In the genomic region with DNA sequence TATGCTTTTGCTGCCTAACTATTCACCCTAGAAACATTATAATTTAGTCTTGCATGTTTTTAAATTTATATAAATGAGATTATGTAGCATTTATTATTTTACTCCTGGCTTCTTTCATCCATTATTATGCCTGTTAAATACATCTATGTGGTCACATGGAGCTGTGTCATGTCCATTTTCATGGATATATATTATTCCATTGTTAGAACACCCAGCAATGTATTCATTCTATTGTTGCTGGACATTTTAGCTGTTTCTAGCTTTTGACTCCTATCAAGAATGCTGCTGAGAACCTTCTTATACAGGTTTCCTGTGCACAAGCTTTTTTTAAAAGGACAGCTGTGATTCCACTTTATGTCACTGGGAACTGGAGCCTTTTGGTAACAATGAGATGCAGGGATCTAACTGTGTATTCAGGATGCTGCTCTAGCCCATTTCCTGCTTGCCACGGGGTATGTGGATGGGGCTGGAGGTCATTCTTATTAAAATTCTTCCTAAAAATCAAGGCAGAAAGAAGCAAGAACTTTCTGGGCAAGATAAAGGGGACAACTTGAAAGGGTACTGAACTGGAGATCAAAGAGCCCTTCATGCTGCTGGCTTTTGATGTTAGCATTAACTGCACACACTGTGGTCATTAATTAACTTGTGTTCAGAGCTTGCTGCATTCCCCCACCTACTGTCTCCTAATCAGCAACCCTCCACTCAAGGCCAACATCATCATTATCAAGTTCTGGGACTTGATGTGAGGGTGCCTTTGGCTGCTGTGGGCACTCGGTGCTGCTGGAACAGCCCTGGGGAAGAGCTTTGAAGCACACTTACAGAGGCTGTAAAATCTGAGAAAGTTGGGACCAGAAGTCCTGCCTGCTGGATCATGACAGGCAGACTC, we compare ENCODE assay signal across 1 cellular context.
TF ChIP-seq lines count a peak whose summit lies in the region.

No MANE protein-coding gene starts in this region.

TF ChIP-seq in HepG2, 621 proteins besides CTCF, POLR2A, EP300 and RAD21 (continued from another document and continues in another):
- TF ChIP-seq, protein P1, sequence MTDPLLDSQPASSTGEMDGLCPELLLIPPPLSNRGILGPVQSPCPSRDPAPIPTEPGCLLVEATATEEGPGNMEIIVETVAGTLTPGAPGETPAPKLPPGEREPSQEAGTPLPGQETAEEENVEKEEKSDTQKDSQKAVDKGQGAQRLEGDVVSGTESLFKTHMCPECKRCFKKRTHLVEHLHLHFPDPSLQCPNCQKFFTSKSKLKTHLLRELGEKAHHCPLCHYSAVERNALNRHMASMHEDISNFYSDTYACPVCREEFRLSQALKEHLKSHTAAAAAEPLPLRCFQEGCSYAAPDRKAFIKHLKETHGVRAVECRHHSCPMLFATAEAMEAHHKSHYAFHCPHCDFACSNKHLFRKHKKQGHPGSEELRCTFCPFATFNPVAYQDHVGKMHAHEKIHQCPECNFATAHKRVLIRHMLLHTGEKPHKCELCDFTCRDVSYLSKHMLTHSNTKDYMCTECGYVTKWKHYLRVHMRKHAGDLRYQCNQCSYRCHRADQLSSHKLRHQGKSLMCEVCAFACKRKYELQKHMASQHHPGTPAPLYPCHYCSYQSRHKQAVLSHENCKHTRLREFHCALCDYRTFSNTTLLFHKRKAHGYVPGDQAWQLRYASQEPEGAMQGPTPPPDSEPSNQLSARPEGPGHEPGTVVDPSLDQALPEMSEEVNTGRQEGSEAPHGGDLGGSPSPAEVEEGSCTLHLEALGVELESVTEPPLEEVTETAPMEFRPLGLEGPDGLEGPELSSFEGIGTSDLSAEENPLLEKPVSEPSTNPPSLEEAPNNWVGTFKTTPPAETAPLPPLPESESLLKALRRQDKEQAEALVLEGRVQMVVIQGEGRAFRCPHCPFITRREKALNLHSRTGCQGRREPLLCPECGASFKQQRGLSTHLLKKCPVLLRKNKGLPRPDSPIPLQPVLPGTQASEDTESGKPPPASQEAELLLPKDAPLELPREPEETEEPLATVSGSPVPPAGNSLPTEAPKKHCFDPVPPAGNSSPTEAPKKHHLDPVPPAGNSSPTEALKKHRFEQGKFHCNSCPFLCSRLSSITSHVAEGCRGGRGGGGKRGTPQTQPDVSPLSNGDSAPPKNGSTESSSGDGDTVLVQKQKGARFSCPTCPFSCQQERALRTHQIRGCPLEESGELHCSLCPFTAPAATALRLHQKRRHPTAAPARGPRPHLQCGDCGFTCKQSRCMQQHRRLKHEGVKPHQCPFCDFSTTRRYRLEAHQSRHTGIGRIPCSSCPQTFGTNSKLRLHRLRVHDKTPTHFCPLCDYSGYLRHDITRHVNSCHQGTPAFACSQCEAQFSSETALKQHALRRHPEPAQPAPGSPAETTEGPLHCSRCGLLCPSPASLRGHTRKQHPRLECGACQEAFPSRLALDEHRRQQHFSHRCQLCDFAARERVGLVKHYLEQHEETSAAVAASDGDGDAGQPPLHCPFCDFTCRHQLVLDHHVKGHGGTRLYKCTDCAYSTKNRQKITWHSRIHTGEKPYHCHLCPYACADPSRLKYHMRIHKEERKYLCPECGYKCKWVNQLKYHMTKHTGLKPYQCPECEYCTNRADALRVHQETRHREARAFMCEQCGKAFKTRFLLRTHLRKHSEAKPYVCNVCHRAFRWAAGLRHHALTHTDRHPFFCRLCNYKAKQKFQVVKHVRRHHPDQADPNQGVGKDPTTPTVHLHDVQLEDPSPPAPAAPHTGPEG (CRISPR knock-in tag; IDR thresholded peaks at IDR 0.05) = no peak; the same call in 1 of the 2 replicates
- TF ChIP-seq, protein P2, sequence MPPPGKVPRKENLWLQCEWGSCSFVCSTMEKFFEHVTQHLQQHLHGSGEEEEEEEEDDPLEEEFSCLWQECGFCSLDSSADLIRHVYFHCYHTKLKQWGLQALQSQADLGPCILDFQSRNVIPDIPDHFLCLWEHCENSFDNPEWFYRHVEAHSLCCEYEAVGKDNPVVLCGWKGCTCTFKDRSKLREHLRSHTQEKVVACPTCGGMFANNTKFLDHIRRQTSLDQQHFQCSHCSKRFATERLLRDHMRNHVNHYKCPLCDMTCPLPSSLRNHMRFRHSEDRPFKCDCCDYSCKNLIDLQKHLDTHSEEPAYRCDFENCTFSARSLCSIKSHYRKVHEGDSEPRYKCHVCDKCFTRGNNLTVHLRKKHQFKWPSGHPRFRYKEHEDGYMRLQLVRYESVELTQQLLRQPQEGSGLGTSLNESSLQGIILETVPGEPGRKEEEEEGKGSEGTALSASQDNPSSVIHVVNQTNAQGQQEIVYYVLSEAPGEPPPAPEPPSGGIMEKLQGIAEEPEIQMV (CRISPR knock-in tag; IDR thresholded peaks at IDR 0.05; ENCODE audit: low read depth) = 0 out of 2 replicates have a peak, but pooled peaks have one; percentile 36
- 0 out of 2 replicates have a peak, but pooled peaks have one; percentile 50 for TF ChIP-seq MYNN (CRISPR knock-in tag; IDR thresholded peaks at IDR 0.05; ENCODE audit: low read depth)
- TF ChIP-seq ZNF788 (CRISPR knock-in tag; IDR thresholded peaks at IDR 0.05; ENCODE audit: borderline replicate concordance) = peak; percentile 76; the same call in 1 of the 2 replicates
- TF ChIP-seq ELF1 (CRISPR knock-in tag; IDR thresholded peaks at IDR 0.05) = peak; percentile 56
- TF ChIP-seq ETV6 (CRISPR knock-in tag; conservative IDR thresholded peaks at IDR 0.05) = 0 out of 2 replicates have a peak, but pooled peaks have one; percentile 39
- 0 out of 2 replicates have a peak, but pooled peaks have one; percentile 41 for TF ChIP-seq SMAD1 (CRISPR knock-in tag; IDR thresholded peaks at IDR 0.05; ENCODE audit: borderline replicate concordance, low read depth)
- peak; percentile 77 for TF ChIP-seq POLR2AphosphoS5 (IDR thresholded peaks at IDR 0.05; ENCODE audit: low read depth, low read length)
- TF ChIP-seq, protein P3, sequence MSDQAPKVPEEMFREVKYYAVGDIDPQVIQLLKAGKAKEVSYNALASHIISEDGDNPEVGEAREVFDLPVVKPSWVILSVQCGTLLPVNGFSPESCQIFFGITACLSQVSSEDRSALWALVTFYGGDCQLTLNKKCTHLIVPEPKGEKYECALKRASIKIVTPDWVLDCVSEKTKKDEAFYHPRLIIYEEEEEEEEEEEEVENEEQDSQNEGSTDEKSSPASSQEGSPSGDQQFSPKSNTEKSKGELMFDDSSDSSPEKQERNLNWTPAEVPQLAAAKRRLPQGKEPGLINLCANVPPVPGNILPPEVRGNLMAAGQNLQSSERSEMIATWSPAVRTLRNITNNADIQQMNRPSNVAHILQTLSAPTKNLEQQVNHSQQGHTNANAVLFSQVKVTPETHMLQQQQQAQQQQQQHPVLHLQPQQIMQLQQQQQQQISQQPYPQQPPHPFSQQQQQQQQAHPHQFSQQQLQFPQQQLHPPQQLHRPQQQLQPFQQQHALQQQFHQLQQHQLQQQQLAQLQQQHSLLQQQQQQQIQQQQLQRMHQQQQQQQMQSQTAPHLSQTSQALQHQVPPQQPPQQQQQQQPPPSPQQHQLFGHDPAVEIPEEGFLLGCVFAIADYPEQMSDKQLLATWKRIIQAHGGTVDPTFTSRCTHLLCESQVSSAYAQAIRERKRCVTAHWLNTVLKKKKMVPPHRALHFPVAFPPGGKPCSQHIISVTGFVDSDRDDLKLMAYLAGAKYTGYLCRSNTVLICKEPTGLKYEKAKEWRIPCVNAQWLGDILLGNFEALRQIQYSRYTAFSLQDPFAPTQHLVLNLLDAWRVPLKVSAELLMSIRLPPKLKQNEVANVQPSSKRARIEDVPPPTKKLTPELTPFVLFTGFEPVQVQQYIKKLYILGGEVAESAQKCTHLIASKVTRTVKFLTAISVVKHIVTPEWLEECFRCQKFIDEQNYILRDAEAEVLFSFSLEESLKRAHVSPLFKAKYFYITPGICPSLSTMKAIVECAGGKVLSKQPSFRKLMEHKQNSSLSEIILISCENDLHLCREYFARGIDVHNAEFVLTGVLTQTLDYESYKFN (CRISPR knock-in tag; conservative IDR thresholded peaks at IDR 0.05) = peak; percentile 98
- TF ChIP-seq, protein P4, sequence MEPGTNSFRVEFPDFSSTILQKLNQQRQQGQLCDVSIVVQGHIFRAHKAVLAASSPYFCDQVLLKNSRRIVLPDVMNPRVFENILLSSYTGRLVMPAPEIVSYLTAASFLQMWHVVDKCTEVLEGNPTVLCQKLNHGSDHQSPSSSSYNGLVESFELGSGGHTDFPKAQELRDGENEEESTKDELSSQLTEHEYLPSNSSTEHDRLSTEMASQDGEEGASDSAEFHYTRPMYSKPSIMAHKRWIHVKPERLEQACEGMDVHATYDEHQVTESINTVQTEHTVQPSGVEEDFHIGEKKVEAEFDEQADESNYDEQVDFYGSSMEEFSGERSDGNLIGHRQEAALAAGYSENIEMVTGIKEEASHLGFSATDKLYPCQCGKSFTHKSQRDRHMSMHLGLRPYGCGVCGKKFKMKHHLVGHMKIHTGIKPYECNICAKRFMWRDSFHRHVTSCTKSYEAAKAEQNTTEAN (CRISPR knock-in tag; conservative IDR thresholded peaks at IDR 0.05) = peak; percentile 76; the same call in 1 of the 2 replicates
- no peak for TF ChIP-seq ZFP41 (CRISPR knock-in tag; IDR thresholded peaks at IDR 0.05; ENCODE audit: borderline replicate concordance)
- peak; percentile 96 for TF ChIP-seq TEAD3 (CRISPR knock-in tag; optimal IDR thresholded peaks at IDR 0.05; ENCODE audit: borderline replicate concordance)
- TF ChIP-seq, protein P5, sequence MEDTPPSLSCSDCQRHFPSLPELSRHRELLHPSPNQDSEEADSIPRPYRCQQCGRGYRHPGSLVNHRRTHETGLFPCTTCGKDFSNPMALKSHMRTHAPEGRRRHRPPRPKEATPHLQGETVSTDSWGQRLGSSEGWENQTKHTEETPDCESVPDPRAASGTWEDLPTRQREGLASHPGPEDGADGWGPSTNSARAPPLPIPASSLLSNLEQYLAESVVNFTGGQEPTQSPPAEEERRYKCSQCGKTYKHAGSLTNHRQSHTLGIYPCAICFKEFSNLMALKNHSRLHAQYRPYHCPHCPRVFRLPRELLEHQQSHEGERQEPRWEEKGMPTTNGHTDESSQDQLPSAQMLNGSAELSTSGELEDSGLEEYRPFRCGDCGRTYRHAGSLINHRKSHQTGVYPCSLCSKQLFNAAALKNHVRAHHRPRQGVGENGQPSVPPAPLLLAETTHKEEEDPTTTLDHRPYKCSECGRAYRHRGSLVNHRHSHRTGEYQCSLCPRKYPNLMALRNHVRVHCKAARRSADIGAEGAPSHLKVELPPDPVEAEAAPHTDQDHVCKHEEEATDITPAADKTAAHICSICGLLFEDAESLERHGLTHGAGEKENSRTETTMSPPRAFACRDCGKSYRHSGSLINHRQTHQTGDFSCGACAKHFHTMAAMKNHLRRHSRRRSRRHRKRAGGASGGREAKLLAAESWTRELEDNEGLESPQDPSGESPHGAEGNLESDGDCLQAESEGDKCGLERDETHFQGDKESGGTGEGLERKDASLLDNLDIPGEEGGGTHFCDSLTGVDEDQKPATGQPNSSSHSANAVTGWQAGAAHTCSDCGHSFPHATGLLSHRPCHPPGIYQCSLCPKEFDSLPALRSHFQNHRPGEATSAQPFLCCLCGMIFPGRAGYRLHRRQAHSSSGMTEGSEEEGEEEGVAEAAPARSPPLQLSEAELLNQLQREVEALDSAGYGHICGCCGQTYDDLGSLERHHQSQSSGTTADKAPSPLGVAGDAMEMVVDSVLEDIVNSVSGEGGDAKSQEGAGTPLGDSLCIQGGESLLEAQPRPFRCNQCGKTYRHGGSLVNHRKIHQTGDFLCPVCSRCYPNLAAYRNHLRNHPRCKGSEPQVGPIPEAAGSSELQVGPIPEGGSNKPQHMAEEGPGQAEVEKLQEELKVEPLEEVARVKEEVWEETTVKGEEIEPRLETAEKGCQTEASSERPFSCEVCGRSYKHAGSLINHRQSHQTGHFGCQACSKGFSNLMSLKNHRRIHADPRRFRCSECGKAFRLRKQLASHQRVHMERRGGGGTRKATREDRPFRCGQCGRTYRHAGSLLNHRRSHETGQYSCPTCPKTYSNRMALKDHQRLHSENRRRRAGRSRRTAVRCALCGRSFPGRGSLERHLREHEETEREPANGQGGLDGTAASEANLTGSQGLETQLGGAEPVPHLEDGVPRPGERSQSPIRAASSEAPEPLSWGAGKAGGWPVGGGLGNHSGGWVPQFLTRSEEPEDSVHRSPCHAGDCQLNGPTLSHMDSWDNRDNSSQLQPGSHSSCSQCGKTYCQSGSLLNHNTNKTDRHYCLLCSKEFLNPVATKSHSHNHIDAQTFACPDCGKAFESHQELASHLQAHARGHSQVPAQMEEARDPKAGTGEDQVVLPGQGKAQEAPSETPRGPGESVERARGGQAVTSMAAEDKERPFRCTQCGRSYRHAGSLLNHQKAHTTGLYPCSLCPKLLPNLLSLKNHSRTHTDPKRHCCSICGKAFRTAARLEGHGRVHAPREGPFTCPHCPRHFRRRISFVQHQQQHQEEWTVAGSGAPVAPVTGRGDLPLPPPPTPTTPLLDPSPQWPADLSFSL (CRISPR knock-in tag; IDR thresholded peaks at IDR 0.05) = no peak; the same call in 1 of the 2 replicates
- peak; percentile 87; the same call in 1 of the 2 replicates for TF ChIP-seq SATB2 (CRISPR knock-in tag; IDR thresholded peaks at IDR 0.05)
- TF ChIP-seq RBM22 (optimal IDR thresholded peaks at IDR 0.05; ENCODE audit: low read length) = peak; percentile 40
- TF ChIP-seq CBFB (CRISPR knock-in tag; IDR thresholded peaks at IDR 0.05) = peak; percentile 97
- TF ChIP-seq, protein P6, sequence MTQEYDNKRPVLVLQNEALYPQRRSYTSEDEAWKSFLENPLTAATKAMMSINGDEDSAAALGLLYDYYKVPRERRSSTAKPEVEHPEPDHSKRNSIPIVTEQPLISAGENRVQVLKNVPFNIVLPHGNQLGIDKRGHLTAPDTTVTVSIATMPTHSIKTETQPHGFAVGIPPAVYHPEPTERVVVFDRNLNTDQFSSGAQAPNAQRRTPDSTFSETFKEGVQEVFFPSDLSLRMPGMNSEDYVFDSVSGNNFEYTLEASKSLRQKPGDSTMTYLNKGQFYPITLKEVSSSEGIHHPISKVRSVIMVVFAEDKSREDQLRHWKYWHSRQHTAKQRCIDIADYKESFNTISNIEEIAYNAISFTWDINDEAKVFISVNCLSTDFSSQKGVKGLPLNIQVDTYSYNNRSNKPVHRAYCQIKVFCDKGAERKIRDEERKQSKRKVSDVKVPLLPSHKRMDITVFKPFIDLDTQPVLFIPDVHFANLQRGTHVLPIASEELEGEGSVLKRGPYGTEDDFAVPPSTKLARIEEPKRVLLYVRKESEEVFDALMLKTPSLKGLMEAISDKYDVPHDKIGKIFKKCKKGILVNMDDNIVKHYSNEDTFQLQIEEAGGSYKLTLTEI (CRISPR knock-in tag; conservative IDR thresholded peaks at IDR 0.05) = no peak
- TF ChIP-seq, protein P7, sequence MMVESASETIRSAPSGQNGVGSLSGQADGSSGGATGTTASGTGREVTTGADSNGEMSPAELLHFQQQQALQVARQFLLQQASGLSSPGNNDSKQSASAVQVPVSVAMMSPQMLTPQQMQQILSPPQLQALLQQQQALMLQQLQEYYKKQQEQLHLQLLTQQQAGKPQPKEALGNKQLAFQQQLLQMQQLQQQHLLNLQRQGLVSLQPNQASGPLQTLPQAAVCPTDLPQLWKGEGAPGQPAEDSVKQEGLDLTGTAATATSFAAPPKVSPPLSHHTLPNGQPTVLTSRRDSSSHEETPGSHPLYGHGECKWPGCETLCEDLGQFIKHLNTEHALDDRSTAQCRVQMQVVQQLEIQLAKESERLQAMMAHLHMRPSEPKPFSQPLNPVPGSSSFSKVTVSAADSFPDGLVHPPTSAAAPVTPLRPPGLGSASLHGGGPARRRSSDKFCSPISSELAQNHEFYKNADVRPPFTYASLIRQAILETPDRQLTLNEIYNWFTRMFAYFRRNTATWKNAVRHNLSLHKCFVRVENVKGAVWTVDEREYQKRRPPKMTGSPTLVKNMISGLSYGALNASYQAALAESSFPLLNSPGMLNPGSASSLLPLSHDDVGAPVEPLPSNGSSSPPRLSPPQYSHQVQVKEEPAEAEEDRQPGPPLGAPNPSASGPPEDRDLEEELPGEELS (CRISPR knock-in tag; IDR thresholded peaks at IDR 0.05) = peak; percentile 99
- TF ChIP-seq ZNF205 (CRISPR knock-in tag; IDR thresholded peaks at IDR 0.05) = peak; percentile 83; the same call in 1 of the 2 replicates
- TF ChIP-seq ZNF724P (CRISPR knock-in tag; IDR thresholded peaks at IDR 0.05; ENCODE audit: borderline replicate concordance) = no peak
- TF ChIP-seq ZNF878 (CRISPR knock-in tag; IDR thresholded peaks at IDR 0.05) = peak; percentile 89
- peak; percentile 91 for TF ChIP-seq FOXO1 (CRISPR knock-in tag; IDR thresholded peaks at IDR 0.05)
- TF ChIP-seq MED1 (CRISPR knock-in tag; IDR thresholded peaks at IDR 0.05) = peak; percentile 97
- TF ChIP-seq HDAC1 (CRISPR knock-in tag; IDR thresholded peaks at IDR 0.05) = peak; percentile 84
